1 cellular context compared by ENCODE assay signal in the genomic region with DNA sequence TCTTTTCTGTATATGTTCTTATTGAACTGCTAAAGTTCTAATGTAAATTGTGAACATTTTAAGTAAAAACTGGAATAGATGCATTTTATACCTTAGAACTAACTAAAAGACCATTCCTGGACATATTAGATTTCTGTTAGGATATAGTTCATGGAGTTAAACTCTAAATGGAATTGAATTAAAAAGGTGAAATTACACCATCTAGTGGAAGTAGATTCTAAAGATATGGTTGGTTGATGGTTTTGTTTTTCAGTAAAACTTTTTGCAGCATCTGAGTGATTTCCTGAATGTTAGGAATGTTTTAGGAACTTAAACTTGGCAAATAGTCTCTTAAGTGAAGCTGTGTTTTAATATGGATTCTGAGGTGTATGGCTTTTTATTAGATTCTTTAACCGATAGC.
TF ChIP-seq lines count a peak whose summit lies in the region.

No MANE protein-coding gene starts in this region.

TF ChIP-seq in K562, 482 proteins besides CTCF, POLR2A, EP300 and RAD21 (continued from another document):
- TF ChIP-seq, protein P1, sequence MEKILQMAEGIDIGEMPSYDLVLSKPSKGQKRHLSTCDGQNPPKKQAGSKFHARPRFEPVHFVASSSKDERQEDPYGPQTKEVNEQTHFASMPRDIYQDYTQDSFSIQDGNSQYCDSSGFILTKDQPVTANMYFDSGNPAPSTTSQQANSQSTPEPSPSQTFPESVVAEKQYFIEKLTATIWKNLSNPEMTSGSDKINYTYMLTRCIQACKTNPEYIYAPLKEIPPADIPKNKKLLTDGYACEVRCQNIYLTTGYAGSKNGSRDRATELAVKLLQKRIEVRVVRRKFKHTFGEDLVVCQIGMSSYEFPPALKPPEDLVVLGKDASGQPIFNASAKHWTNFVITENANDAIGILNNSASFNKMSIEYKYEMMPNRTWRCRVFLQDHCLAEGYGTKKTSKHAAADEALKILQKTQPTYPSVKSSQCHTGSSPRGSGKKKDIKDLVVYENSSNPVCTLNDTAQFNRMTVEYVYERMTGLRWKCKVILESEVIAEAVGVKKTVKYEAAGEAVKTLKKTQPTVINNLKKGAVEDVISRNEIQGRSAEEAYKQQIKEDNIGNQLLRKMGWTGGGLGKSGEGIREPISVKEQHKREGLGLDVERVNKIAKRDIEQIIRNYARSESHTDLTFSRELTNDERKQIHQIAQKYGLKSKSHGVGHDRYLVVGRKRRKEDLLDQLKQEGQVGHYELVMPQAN (IDR thresholded peaks at IDR 0.05; ENCODE audit: borderline replicate concordance), result no peak
- TF ChIP-seq GATAD2A (IDR thresholded peaks at IDR 0.05), result no peak
- TF ChIP-seq GTF2E2 (tag; IDR thresholded peaks at IDR 0.05), result no peak
- no peak for TF ChIP-seq SMAD3 (CRISPR knock-in tag; conservative IDR thresholded peaks at IDR 0.05)
- TF ChIP-seq, protein P2, sequence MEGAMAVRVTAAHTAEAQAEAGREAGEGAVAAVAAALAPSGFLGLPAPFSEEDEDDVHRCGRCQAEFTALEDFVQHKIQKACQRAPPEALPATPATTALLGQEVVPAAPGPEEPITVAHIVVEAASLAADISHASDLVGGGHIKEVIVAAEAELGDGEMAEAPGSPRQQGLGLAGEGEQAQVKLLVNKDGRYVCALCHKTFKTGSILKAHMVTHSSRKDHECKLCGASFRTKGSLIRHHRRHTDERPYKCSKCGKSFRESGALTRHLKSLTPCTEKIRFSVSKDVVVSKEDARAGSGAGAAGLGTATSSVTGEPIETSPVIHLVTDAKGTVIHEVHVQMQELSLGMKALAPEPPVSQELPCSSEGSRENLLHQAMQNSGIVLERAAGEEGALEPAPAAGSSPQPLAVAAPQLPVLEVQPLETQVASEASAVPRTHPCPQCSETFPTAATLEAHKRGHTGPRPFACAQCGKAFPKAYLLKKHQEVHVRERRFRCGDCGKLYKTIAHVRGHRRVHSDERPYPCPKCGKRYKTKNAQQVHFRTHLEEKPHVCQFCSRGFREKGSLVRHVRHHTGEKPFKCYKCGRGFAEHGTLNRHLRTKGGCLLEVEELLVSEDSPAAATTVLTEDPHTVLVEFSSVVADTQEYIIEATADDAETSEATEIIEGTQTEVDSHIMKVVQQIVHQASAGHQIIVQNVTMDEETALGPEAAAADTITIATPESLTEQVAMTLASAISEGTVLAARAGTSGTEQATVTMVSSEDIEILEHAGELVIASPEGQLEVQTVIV (CRISPR knock-in tag; IDR thresholded peaks at IDR 0.05; ENCODE audit: borderline replicate concordance), result no peak
- no peak for TF ChIP-seq ARID2 (IDR thresholded peaks at IDR 0.05)
- no peak for TF ChIP-seq SMAD2 (IDR thresholded peaks at IDR 0.05; ENCODE audit: low read depth, low read length)
- TF ChIP-seq TAL1 (IDR thresholded peaks at IDR 0.05), result no peak
- TF ChIP-seq CHCHD3 (CRISPR knock-in tag; IDR thresholded peaks at IDR 0.05), result no peak
